Comparison of ENCODE assay signal across 1 cellular context in genomic region chr12:1171657-1172056, GRCh38.
TF ChIP-seq lines count a peak whose summit lies in the region.

No MANE protein-coding gene starts in this region.

TF ChIP-seq in K562, 482 proteins besides CTCF, POLR2A, EP300 and RAD21 (continued from another document and continues in another):
- TF ChIP-seq CBFA2T2 (conservative IDR thresholded peaks at IDR 0.05) (peak; percentile 43), ZNF449 (CRISPR knock-in tag; IDR thresholded peaks at IDR 0.05) (no peak), HDAC1 (IDR thresholded peaks at IDR 0.05) (peak in 1 of 2 experiments; percentile 97; a peak in 2 of 4 replicates), RFX5 (IDR thresholded peaks at IDR 0.05; ENCODE audit: low read depth, low read length) (no peak), ZNF134 (CRISPR knock-in tag; conservative IDR thresholded peaks at IDR 0.05) (no peak), ATF3 (IDR thresholded peaks at IDR 0.05) (peak; percentile 22; the same call in 1 of the 2 replicates), ATF3 (CRISPR knock-in tag; conservative IDR thresholded peaks at IDR 0.05) (no peak), BCOR (IDR thresholded peaks at IDR 0.05) (no peak), KLF16 (IDR thresholded peaks at IDR 0.05) (peak; percentile 52; the same call in 1 of the 2 replicates), RBM14 (IDR thresholded peaks at IDR 0.05; ENCODE audit: borderline replicate concordance, insufficient read depth, low read depth, low read length) (no peak), UBTF (IDR thresholded peaks at IDR 0.05; ENCODE audit: borderline replicate concordance in 1 of 2, low read depth in 2 of 2, low read length in 2 of 2) (no peak), CHD2 (IDR thresholded peaks at IDR 0.05; ENCODE audit: low read depth, low read length) (no peak), MNT (conservative IDR thresholded peaks at IDR 0.05) (0 out of 4 replicates have a peak, but pooled peaks of 1 of the 2 experiments have one; percentile 21), TAL1 (IDR thresholded peaks at IDR 0.05) (peak; percentile 76), E2F6 (IDR thresholded peaks at IDR 0.05; ENCODE audit: borderline replicate concordance in 1 of 2, extremely low read depth in 1 of 2, insufficient read depth in 1 of 2, insufficient read length in 1 of 2, low read depth in 1 of 2, low read length in 1 of 2, poor library complexity in 1 of 2, severe bottlenecking in 1 of 2) (no peak), CCNT2 (IDR thresholded peaks at IDR 0.05; ENCODE audit: borderline replicate concordance, extremely low read depth, insufficient read length, low read depth, low read length) (peak; percentile 88), HMGN3 (IDR thresholded peaks at IDR 0.05; ENCODE audit: borderline replicate concordance, extremely low read depth, insufficient read length, low read depth, low read length) (peak; percentile 54), CREB3L1 (IDR thresholded peaks at IDR 0.05; ENCODE audit: borderline replicate concordance, low read depth) (no peak), MTA3 (IDR thresholded peaks at IDR 0.05; ENCODE audit: borderline replicate concordance) (no peak), TEAD1 (CRISPR knock-in tag; IDR thresholded peaks at IDR 0.05) (peak in 1 of 2 experiments; percentile 90; a peak in 2 of 4 replicates), STAT5A (IDR thresholded peaks at IDR 0.05; ENCODE audit: borderline replicate concordance, low read length) (peak; percentile 19; the same call in 1 of the 2 replicates), ZNF609 (CRISPR knock-in tag; IDR thresholded peaks at IDR 0.05; ENCODE audit: borderline replicate concordance) (no peak), NRF1 (conservative IDR thresholded peaks at IDR 0.05 in 1 of 2, IDR thresholded peaks at IDR 0.05 in 1 of 2) (peak; percentile 33 to 62; a peak in 3 of 4 replicates), ETV1 (tag; conservative IDR thresholded peaks at IDR 0.05; ENCODE audit: low read depth) (0 out of 2 replicates have a peak, but pooled peaks have one; percentile 7), CHCHD3 (CRISPR knock-in tag; IDR thresholded peaks at IDR 0.05) (no peak), TAF1 (IDR thresholded peaks at IDR 0.05; ENCODE audit: control insufficient read depth, extremely low read depth, insufficient read depth, low read length, severe bottlenecking) (no peak), NBN (IDR thresholded peaks at IDR 0.05; ENCODE audit: low read depth) (no peak; the same call in 1 of the 2 replicates), HES1 (IDR thresholded peaks at IDR 0.05; ENCODE audit: low read depth) (peak; percentile 68; the same call in 1 of the 2 replicates), NR0B1 (IDR thresholded peaks at IDR 0.05; ENCODE audit: partially characterized antibody) (no peak), ZNF143 (CRISPR knock-in tag; IDR thresholded peaks at IDR 0.05) (no peak), MEIS2 (IDR thresholded peaks at IDR 0.05; ENCODE audit: partially characterized antibody) (peak; percentile 99), HDAC2 (IDR thresholded peaks at IDR 0.05) (peak; percentile 99), FOXJ2 (tag; IDR thresholded peaks at IDR 0.05) (peak; percentile 50; the same call in 1 of the 2 replicates), LEF1 (IDR thresholded peaks at IDR 0.05) (peak; percentile 33; the same call in 1 of the 2 replicates), CBFA2T3 (IDR thresholded peaks at IDR 0.05) (peak; percentile 80), TEAD4 (IDR thresholded peaks at IDR 0.05; ENCODE audit: low read length) (peak; percentile 84), TEAD4 (CRISPR knock-in tag; IDR thresholded peaks at IDR 0.05; ENCODE audit: borderline replicate concordance) (no peak), SMARCA4 (IDR thresholded peaks at IDR 0.05) (peak; percentile 17; the same call in 1 of the 2 replicates), SFPQ (IDR thresholded peaks at IDR 0.05; ENCODE audit: low read depth, low read length) (no peak), KDM1A (IDR thresholded peaks at IDR 0.05) (peak; percentile 99), ARID1B (IDR thresholded peaks at IDR 0.05) (peak; percentile 85), ILK (tag; IDR thresholded peaks at IDR 0.05; ENCODE audit: borderline replicate concordance, low read depth) (no peak)
